In genomic region chr11:65920035-65920802, GRCh38 we compare ENCODE assay signal across 9 cellular contexts. TPM values are rescaled to one million over a fixed set of nuclear protein-coding genes. Genes with fewer than 3 reads are reported as not detected.
A peak's percentile ranks its signal among the peaks of the same experiment; 100 is the strongest.
DNase-seq lines count a peak whose midpoint lies in the region; ATAC-seq and TF ChIP-seq lines count a peak whose summit lies in the region.
"Had no signal": no experiment of that assay in that cellular context is flagged by ENCODE, and none has a peak within 500 bp of the region (broad histone marks: within the 10 kb centered on the region; RNA-seq: fewer than 3 reads in every experiment).

No MANE protein-coding gene starts in this region.

- TF ChIP-seq CTCF in SK-N-SH (IDR thresholded peaks at IDR 0.05): no peak
- TF ChIP-seq CTCF in gastroesophageal sphincter (IDR thresholded peaks at IDR 0.05): no peak

- ATAC-seq in activated CD8-positive, alpha-beta memory T cell treated with anti-CD3 and anti-CD28 coated beads, Interleukin-2, amount 10 ng/mL, durations not matched to agents 7 days and 5 days: no peak
- ATAC-seq in gastroesophageal sphincter: no peak
- no peak for ATAC-seq in HG03354 (IDR thresholded peaks at IDR 0.05; ENCODE audit: poor library complexity, severe bottlenecking, unreplicated experiment)

- peaks cover 58% of the 10 kb centered on the region for H3K79me2 ChIP-seq in SK-N-SH (ENCODE audit: insufficient read depth)

- TF ChIP-seq RAD21 in SK-N-SH (IDR thresholded peaks at IDR 0.05; ENCODE audit: low read length): no peak

- no peaks in the 10 kb centered on the region for H3K27me3 ChIP-seq in SK-N-SH (ENCODE audit: insufficient read depth)
- no peaks in the 10 kb centered on the region for H3K27me3 ChIP-seq in gastroesophageal sphincter

- TF ChIP-seq EP300 in SK-N-SH (IDR thresholded peaks at IDR 0.05; ENCODE audit: borderline replicate concordance in 1 of 2, low read depth in 1 of 2, low read length in 1 of 2) (no peak), gastroesophageal sphincter (IDR thresholded peaks at IDR 0.05) (no peak)

- no peak for TF ChIP-seq POLR2A in gastroesophageal sphincter (IDR thresholded peaks at IDR 0.05)

- peak overlapping the region; percentile 94 for H3K4me3 Mint-ChIP-seq in activated CD8-positive, alpha-beta memory T cell treated with anti-CD3 and anti-CD28 coated beads, Interleukin-2, amount 10 ng/mL, durations not matched to agents 7 days and 5 days

- peaks cover 35% of the 10 kb centered on the region in 2 experiments; a peak in 3 of 4 replicates for H3K4me1 ChIP-seq in SK-N-SH (ENCODE audit: control insufficient read depth in 1 of 2, insufficient read depth in 2 of 2, low read depth in 1 of 2, low read length in 1 of 2)
- peaks cover 0 to 47% (median 39%) of the 10 kb centered on the region in 3 donors for H3K4me1 ChIP-seq in gastroesophageal sphincter

- H3K27ac Mint-ChIP-seq in activated CD8-positive, alpha-beta memory T cell treated with anti-CD3 and anti-CD28 coated beads, Interleukin-2, amount 10 ng/mL, durations not matched to agents 7 days and 5 days: peak overlapping the region; percentile 88

- H3K4me1 Mint-ChIP-seq in activated CD8-positive, alpha-beta memory T cell treated with anti-CD3 and anti-CD28 coated beads, Interleukin-2, amount 10 ng/mL, durations not matched to agents 7 days and 5 days: peaks cover 34% of the 10 kb centered on the region

- DNase-seq in activated CD8-positive, alpha-beta memory T cell treated with anti-CD3 and anti-CD28 coated beads, Interleukin-2, amount 10 ng/mL, durations not matched to agents 7 days and 5 days: no peak
- no peak for DNase-seq in activated CD8-positive, alpha-beta memory T cell treated with anti-CD3 and anti-CD28 coated beads, Interleukin-2, amount 50 U/mL, for 48 hours
- DNase-seq in SK-N-SH (no peak), skeletal muscle cell (ENCODE audit: low read depth) (no peak), HK-2 (ENCODE audit: unreplicated experiment) (no peak), COLO668 (lab: John Stamatoyannopoulos, UW; ENCODE audit: unreplicated experiment) (no peak)

- H4K20me1 ChIP-seq in SK-N-SH (ENCODE audit: insufficient read depth): 0 out of 2 replicates have a peak, but pooled peaks cover 4% of the 10 kb centered on the region

- H3K27ac ChIP-seq in SK-N-SH (ENCODE audit: low read depth in 2 of 2, low read length in 1 of 2) (peak overlapping the region; percentile 68 to 87; a peak in 3 of 4 replicates), gastroesophageal sphincter (peak overlapping the region in 3 of 4 donors; percentile 94 to 98 (median 97))

- peak overlapping the region; percentile 51; the same call in 1 of the 2 replicates for H2AFZ ChIP-seq in SK-N-SH (ENCODE audit: low read depth)

- H3K36me3 ChIP-seq in SK-N-SH (replicated peaks in 1 of 2; ENCODE audit: control insufficient read depth in 1 of 2, insufficient read depth in 2 of 2, low read length in 1 of 2) (peaks cover 12 to 24% of the 10 kb centered on the region in 2 experiments), gastroesophageal sphincter (peaks cover 0 to 42% of the 10 kb centered on the region in 2 donors)

- peak overlapping the region; percentile 74 for H3K9ac ChIP-seq in SK-N-SH

- CTCF ChIA-PET in activated CD8-positive, alpha-beta memory T cell treated with anti-CD3 and anti-CD28 coated beads, Interleukin-2, amount 10 ng/mL, durations not matched to agents 7 days and 5 days (lab: Charles Lee): interaction anchor here (1.2 to 4.9 kb wide), 3 partner anchors 8 to 35 kb away, joined by 3 to 26 read pairs (median 3); no protein-coding TSS in a partner anchor
- CTCF ChIA-PET in SK-N-SH (lab: Yijun Ruan, JAX): interaction anchor here (0.9 to 5.5 kb wide), 4 partner anchors 13 to 35 kb away, joined by 3 to 22 read pairs (median 12); partner anchors contain the start of genes CCDC85B and FIBP

- peaks cover 35% of the 10 kb centered on the region for H3F3A ChIP-seq in SK-N-SH (replicated peaks; ENCODE audit: insufficient read depth)

- H3K27me3 Mint-ChIP-seq in activated CD8-positive, alpha-beta memory T cell treated with anti-CD3 and anti-CD28 coated beads, Interleukin-2, amount 10 ng/mL, durations not matched to agents 7 days and 5 days: no peaks in the 10 kb centered on the region

- H3K4me3 ChIP-seq in SK-N-SH (ENCODE audit: low read depth in 2 of 2, low read length in 1 of 2) (peak overlapping the region; percentile 61 to 92), gastroesophageal sphincter (peak overlapping the region; percentile 88 to 99), skeletal muscle cell (ENCODE audit: low read depth, low read length) (peak overlapping the region; percentile 75)

- H3K4me2 ChIP-seq in SK-N-SH: peak overlapping the region; percentile 99

- POLR2A ChIA-PET in SK-N-SH (lab: Yijun Ruan, JAX): interaction anchor here (0.9 kb wide), 1 partner anchor 30 kb away, joined by 3 read pairs; the partner anchor contains the start of gene CCDC85B

- H3K36me3 Mint-ChIP-seq in activated CD8-positive, alpha-beta memory T cell treated with anti-CD3 and anti-CD28 coated beads, Interleukin-2, amount 10 ng/mL, durations not matched to agents 7 days and 5 days: peaks cover 29% of the 10 kb centered on the region

- no peaks in the 10 kb centered on the region for H3K9me3 Mint-ChIP-seq in activated CD8-positive, alpha-beta memory T cell treated with anti-CD3 and anti-CD28 coated beads, Interleukin-2, amount 10 ng/mL, durations not matched to agents 7 days and 5 days (ENCODE audit: low read depth)

- 37% methylated on average over 18 of the region's 31 CpGs for WGBS in SK-N-SH (ENCODE audit: low lambda C conversion rate)
- 60 to 64% methylated on average over 1 to 8 of the region's 31 CpGs for WGBS in gastroesophageal sphincter (ENCODE audit: low coverage in 1 of 2), 2 donors

- H3K9me3 ChIP-seq in SK-N-SH: no peaks in the 10 kb centered on the region
- H3K9me3 ChIP-seq in gastroesophageal sphincter: no peaks in the 10 kb centered on the region

- H3K9me2 ChIP-seq in SK-N-SH: no peaks in the 10 kb centered on the region

TF ChIP-seq in SK-N-SH, 30 proteins besides CTCF, POLR2A, EP300 and RAD21 (continues in another document):
- TF ChIP-seq IRF3 (IDR thresholded peaks at IDR 0.05; ENCODE audit: low read depth, low read length) (no peak), MXI1 (IDR thresholded peaks at IDR 0.05; ENCODE audit: low read depth, low read length) (peak; percentile 34; the same call in 1 of the 2 replicates), FOSL2 (IDR thresholded peaks at IDR 0.05; ENCODE audit: borderline replicate concordance, low read depth) (no peak), USF2 (IDR thresholded peaks at IDR 0.05; ENCODE audit: borderline replicate concordance, low read depth, low read length) (no peak), JUND (IDR thresholded peaks at IDR 0.05) (no peak), FOXM1 (IDR thresholded peaks at IDR 0.05; ENCODE audit: low read depth) (no peak), RXRA (IDR thresholded peaks at IDR 0.05; ENCODE audit: borderline replicate concordance, low read depth) (no peak)

RNA-seq across cellular contexts. Expression of gene DRAP1, which starts 1.0 kb away (rescaled TPM):
- total RNA-seq in activated CD8-positive, alpha-beta memory T cell treated with anti-CD3 and anti-CD28 coated beads, Interleukin-2, amount 10 ng/mL, durations not matched to agents 7 days and 5 days: 100 to 1,000 TPM; 192 to 254 TPM
- polyA plus RNA-seq in SK-N-SH (2012; rRNA removed): 309 and 464 TPM in 2 replicates
- polyA plus RNA-seq in SK-N-SH (2012; cell fraction: cytosol; rRNA removed): 339 and 481 TPM in 2 replicates
- 288 and 476 TPM in 2 replicates for polyA plus RNA-seq in SK-N-SH (2012; cell fraction: nucleus; rRNA removed)
- total RNA-seq in gastroesophageal sphincter: 100 to 1,000 TPM in 2 of 4 donors, 10 to 100 TPM in 2; 80.2 to 118 (median 98.8) TPM

RNA-seq across cellular contexts. Expression of gene C11orf68, which starts 1.4 kb away (rescaled TPM):
- total RNA-seq in activated CD8-positive, alpha-beta memory T cell treated with anti-CD3 and anti-CD28 coated beads, Interleukin-2, amount 10 ng/mL, durations not matched to agents 7 days and 5 days: 10 to 100 TPM; 27.5 to 37.8 TPM
- polyA plus RNA-seq in SK-N-SH (2012; rRNA removed): 54.4 and 65.3 TPM in 2 replicates
- 23.7 and 37.0 TPM in 2 replicates for polyA plus RNA-seq in SK-N-SH (2012; cell fraction: cytosol; rRNA removed)
- polyA plus RNA-seq in SK-N-SH (2012; cell fraction: nucleus; rRNA removed): 54.3 and 73.9 TPM in 2 replicates
- total RNA-seq in gastroesophageal sphincter: 10 to 100 TPM; 19.4 to 38.4 (median 33.3) TPM

RNA-seq across cellular contexts. Expression of gene FOSL1, which starts 20.0 kb away (rescaled TPM):
- 1 to 10 TPM; 2.7 to 6.0 TPM for total RNA-seq in activated CD8-positive, alpha-beta memory T cell treated with anti-CD3 and anti-CD28 coated beads, Interleukin-2, amount 10 ng/mL, durations not matched to agents 7 days and 5 days
- polyA plus RNA-seq in SK-N-SH (2012; rRNA removed): 17.9 and 30.1 TPM in 2 replicates
- 18.1 and 21.6 TPM in 2 replicates for polyA plus RNA-seq in SK-N-SH (2012; cell fraction: cytosol; rRNA removed)
- polyA plus RNA-seq in SK-N-SH (2012; cell fraction: nucleus; rRNA removed): 28.3 and 39.9 TPM in 2 replicates
- 10 to 100 TPM in 1 of 4 donors, 1 to 10 TPM in 3; 1.4 to 24.9 (median 4.1) TPM for total RNA-seq in gastroesophageal sphincter

RNA-seq across cellular contexts. Expression of gene TSGA10IP, which starts 25.1 kb away (rescaled TPM):
- total RNA-seq in activated CD8-positive, alpha-beta memory T cell treated with anti-CD3 and anti-CD28 coated beads, Interleukin-2, amount 10 ng/mL, durations not matched to agents 7 days and 5 days: not detected
- not detected in 2 replicates for polyA plus RNA-seq in SK-N-SH (2012; rRNA removed)
- 0.01 TPM in 1 of 2 replicates, not detected in the other for polyA plus RNA-seq in SK-N-SH (2012; cell fraction: cytosol; rRNA removed)
- polyA plus RNA-seq in SK-N-SH (2012; cell fraction: nucleus; rRNA removed): 0.15 TPM in 1 of 2 replicates, not detected in the other
- total RNA-seq in gastroesophageal sphincter: not detected
- polyA plus RNA-seq: adipose tissue had no signal

RNA-seq across cellular contexts. Expression of gene CCDC85B, which starts 29.7 kb away (rescaled TPM):
- 10 to 100 TPM; 82.3 to 94.1 TPM for total RNA-seq in activated CD8-positive, alpha-beta memory T cell treated with anti-CD3 and anti-CD28 coated beads, Interleukin-2, amount 10 ng/mL, durations not matched to agents 7 days and 5 days
- 34.2 and 52.8 TPM in 2 replicates for polyA plus RNA-seq in SK-N-SH (2012; rRNA removed)
- 31.2 and 38.6 TPM in 2 replicates for polyA plus RNA-seq in SK-N-SH (2012; cell fraction: cytosol; rRNA removed)
- polyA plus RNA-seq in SK-N-SH (2012; cell fraction: nucleus; rRNA removed): 19.2 and 56.3 TPM in 2 replicates
- total RNA-seq in gastroesophageal sphincter: 100 to 1,000 TPM in 1 of 4 donors, 10 to 100 TPM in 3; 68.7 to 111 (median 77.7) TPM
